8 cellular contexts compared by ENCODE assay signal in genomic region chr7:65369843-65370242, GRCh38.
"Had no signal": no experiment of that assay in that cellular context is flagged by ENCODE, and none has a peak within 500 bp of the region (broad histone marks: within the 10 kb centered on the region; RNA-seq: fewer than 3 reads in every experiment).

No MANE protein-coding gene starts in this region.

- DNase-seq: GM23248, GOT3, H7, HFFc6 had no signal

- H3K36me3 ChIP-seq: HAP-1 had no signal

- H2AFZ ChIP-seq: GM23248 had no signal

- H3K9me3 ChIP-seq: HAP-1 had no signal

- FAIRE-seq: HepG2 had no signal

- ATAC-seq: HCT116, HepG2 had no signal

- H3K9ac ChIP-seq: GM23248 had no signal

- H3K4me3 ChIP-seq: GM23248, HAP-1 had no signal

- H3K27ac ChIP-seq: GM23248, HL-60 had no signal
